In genomic region chr4:136985683-136986082, GRCh38 we compare ENCODE assay signal across 32 cellular contexts.
"Had no signal": no experiment of that assay in that cellular context is flagged by ENCODE, and none has a peak within 500 bp of the region (broad histone marks: within the 10 kb centered on the region; RNA-seq: fewer than 3 reads in every experiment).

No MANE protein-coding gene starts in this region.

- H3K27me3 ChIP-seq: ascending aorta, cardiac muscle cell, MG63 had no signal

- H3K4me3 Mint-ChIP-seq: activated CD4-positive, alpha-beta memory T cell treated with anti-CD3 and anti-CD28 coated beads, Interleukin-2, amount 10 ng/mL, durations not matched to agents 7 days and 5 days; activated CD8-positive, alpha-beta memory T cell treated with anti-CD3 and anti-CD28 coated beads, Interleukin-2, amount 10 ng/mL, durations not matched to agents 7 days and 5 days; activated naive CD4-positive, alpha-beta T cell treated with anti-CD3 and anti-CD28 coated beads, Interleukin-2, amount 10 ng/mL, durations not matched to agents 7 days and 5 days; activated naive CD8-positive, alpha-beta T cell; activated naive CD8-positive, alpha-beta T cell treated with anti-CD3 and anti-CD28 coated beads, Interleukin-2, amount 50 U/mL, for 24 hours; central memory CD8-positive, alpha-beta T cell had no signal

- H3K9me3 Mint-ChIP-seq: activated CD4-positive, alpha-beta memory T cell treated with anti-CD3 and anti-CD28 coated beads, Interleukin-2, amount 10 ng/mL, durations not matched to agents 7 days and 5 days; activated naive CD4-positive, alpha-beta T cell treated with anti-CD3 and anti-CD28 coated beads, Interleukin-2, amount 10 ng/mL, durations not matched to agents 7 days and 5 days had no signal

- H3K4me3 ChIP-seq: ascending aorta, cardiac muscle cell, MG63, PC-9 had no signal

- ATAC-seq: activated CD8-positive, alpha-beta memory T cell treated with anti-CD3 and anti-CD28 coated beads, Interleukin-2, amount 10 ng/mL, durations not matched to agents 7 days and 5 days; activated naive CD8-positive, alpha-beta T cell treated with anti-CD3 and anti-CD28 coated beads, Interleukin-2, amount 50 U/mL, for 24 hours; Right ventricle myocardium inferior had no signal

- H2AFZ ChIP-seq: PC-9 had no signal

- H3K4me1 Mint-ChIP-seq: activated CD4-positive, alpha-beta memory T cell treated with anti-CD3 and anti-CD28 coated beads, Interleukin-2, amount 10 ng/mL, durations not matched to agents 7 days and 5 days; activated CD8-positive, alpha-beta memory T cell treated with anti-CD3 and anti-CD28 coated beads, Interleukin-2, amount 10 ng/mL, durations not matched to agents 7 days and 5 days; activated naive CD4-positive, alpha-beta T cell treated with anti-CD3 and anti-CD28 coated beads, Interleukin-2, amount 10 ng/mL, durations not matched to agents 7 days and 5 days; activated naive CD8-positive, alpha-beta T cell treated with anti-CD3 and anti-CD28 coated beads, Interleukin-2, amount 50 U/mL, for 24 hours; central memory CD8-positive, alpha-beta T cell had no signal

- H3K27me3 Mint-ChIP-seq: activated CD4-positive, alpha-beta memory T cell treated with anti-CD3 and anti-CD28 coated beads, Interleukin-2, amount 10 ng/mL, durations not matched to agents 7 days and 5 days; activated CD8-positive, alpha-beta memory T cell treated with anti-CD3 and anti-CD28 coated beads, Interleukin-2, amount 10 ng/mL, durations not matched to agents 7 days and 5 days; activated naive CD4-positive, alpha-beta T cell treated with anti-CD3 and anti-CD28 coated beads, Interleukin-2, amount 10 ng/mL, durations not matched to agents 7 days and 5 days; activated naive CD8-positive, alpha-beta T cell; activated naive CD8-positive, alpha-beta T cell treated with anti-CD3 and anti-CD28 coated beads, Interleukin-2, amount 50 U/mL, for 24 hours; central memory CD8-positive, alpha-beta T cell had no signal

- H3K4me1 ChIP-seq: ascending aorta had no signal

- H3K36me3 Mint-ChIP-seq: activated CD8-positive, alpha-beta memory T cell treated with anti-CD3 and anti-CD28 coated beads, Interleukin-2, amount 10 ng/mL, durations not matched to agents 7 days and 5 days; activated naive CD4-positive, alpha-beta T cell treated with anti-CD3 and anti-CD28 coated beads, Interleukin-2, amount 10 ng/mL, durations not matched to agents 7 days and 5 days; activated naive CD8-positive, alpha-beta T cell had no signal

- H3K27ac Mint-ChIP-seq: activated CD4-positive, alpha-beta memory T cell treated with anti-CD3 and anti-CD28 coated beads, Interleukin-2, amount 10 ng/mL, durations not matched to agents 7 days and 5 days; activated CD8-positive, alpha-beta memory T cell treated with anti-CD3 and anti-CD28 coated beads, Interleukin-2, amount 10 ng/mL, durations not matched to agents 7 days and 5 days; activated naive CD4-positive, alpha-beta T cell treated with anti-CD3 and anti-CD28 coated beads, Interleukin-2, amount 10 ng/mL, durations not matched to agents 7 days and 5 days; activated naive CD8-positive, alpha-beta T cell; activated naive CD8-positive, alpha-beta T cell treated with anti-CD3 and anti-CD28 coated beads, Interleukin-2, amount 50 U/mL, for 24 hours had no signal

- H3K9me3 ChIP-seq: ascending aorta, MG63 had no signal

- H3K27ac ChIP-seq: ascending aorta, cardiac muscle cell, PC-9, RWPE1, WERI-Rb-1 had no signal

- H3K4me2 ChIP-seq: PC-9 had no signal

- H3K36me3 ChIP-seq: ascending aorta, cardiac muscle cell, MG63, WERI-Rb-1 had no signal

- DNase-seq: activated CD4-positive, alpha-beta memory T cell treated with anti-CD3 and anti-CD28 coated beads, Interleukin-2, amount 10 ng/mL, durations not matched to agents 7 days and 5 days; activated CD4-positive, alpha-beta T cell treated with anti-CD3 and anti-CD28 coated beads for 1 hour; activated CD4-positive, alpha-beta T cell treated with anti-CD3 and anti-CD28 coated beads for 48 hours; activated CD4-positive, CD25-positive, alpha-beta regulatory T cell; activated CD8-positive, alpha-beta memory T cell treated with anti-CD3 and anti-CD28 coated beads for 24 hours; activated CD8-positive, alpha-beta memory T cell treated with anti-CD3 and anti-CD28 coated beads, Interleukin-2, amount 10 ng/mL, durations not matched to agents 7 days and 5 days; activated CD8-positive, alpha-beta memory T cell treated with anti-CD3 and anti-CD28 coated beads, Interleukin-2, amount 50 U/mL, for 48 hours; activated effector memory CD4-positive, alpha-beta T cell treated with Interleukin-2 at 50 U/mL for 16 hours; activated naive CD4-positive, alpha-beta T cell treated with anti-CD3 and anti-CD28 coated beads, Interleukin-2, amount 10 ng/mL, durations not matched to agents 7 days and 5 days; activated naive CD8-positive, alpha-beta T cell treated with anti-CD3 and anti-CD28 coated beads, Interleukin-2, amount 50 U/mL, for 24 hours; activated T-cell treated with anti-CD3 and anti-CD28 coated beads, Interleukin-2, amount 50 U/mL, for 48 hours; amygdala; Kasumi-1; KG1; MG63; NCI-H1048; NCI-H1105 treated with DMSO at 0.1 percent for 48 hours; NCI-H1436; NCI-H1694; NCI-H1930; NCI-H2081 treated with DMSO at 0.1 percent for 48 hours; NCI-H345; NCI-H524 treated with DMSO at 0.1 percent for 48 hours; PC-9; T1000; WERI-Rb-1 had no signal
